8 cellular contexts compared by ENCODE assay signal in genomic region chr2:111356413-111357022, GRCh38.
A peak's percentile ranks its signal among the peaks of the same experiment; 100 is the strongest.
DNase-seq lines count a peak whose midpoint lies in the region; ATAC-seq, FAIRE-seq and TF ChIP-seq lines count a peak whose summit lies in the region.
"Not testable (repeated sequence)": the region's sequence is repeated elsewhere in the genome, so short reads cannot be mapped to it uniquely, and the experiment has no call there.

No MANE protein-coding gene starts in this region.

- H3K27ac ChIP-seq in SJSA1; kidney (ENCODE audit: low read depth in 2 of 2, low read length in 2 of 2): not testable (repeated sequence)

- not testable (repeated sequence) for H3K4me3 ChIP-seq in AG09309 (ENCODE audit: control insufficient read depth, low read depth, low read length); SJSA1; bronchial epithelial cell (ENCODE audit: low read depth, low read length); fibroblast of the aortic adventitia (ENCODE audit: low read depth, low read length); kidney (ENCODE audit: low read length in 2 of 2)

- H3K9me3 ChIP-seq in SJSA1 (replicated peaks); kidney (ENCODE audit: control insufficient read depth in 1 of 2, low read length in 2 of 2): not testable (repeated sequence)

- not testable (repeated sequence) for H3K27me3 ChIP-seq in SJSA1 (replicated peaks); bronchial epithelial cell (ENCODE audit: control insufficient read depth, insufficient read depth, low read length)

- H3K9ac ChIP-seq in kidney (ENCODE audit: low read length in 2 of 2), result not testable (repeated sequence)

- not testable (repeated sequence) for TF ChIP-seq CTCF in AG09309 (IDR thresholded peaks at IDR 0.05; ENCODE audit: control insufficient read depth, insufficient read depth, low read depth, low read length, missing control alignments); bronchial epithelial cell (IDR thresholded peaks at IDR 0.05; ENCODE audit: insufficient read depth, low read length, severe bottlenecking); fibroblast of the aortic adventitia (IDR thresholded peaks at IDR 0.05; ENCODE audit: insufficient read depth, low read length); kidney (IDR thresholded peaks at IDR 0.05; ENCODE audit: borderline replicate concordance, extremely low read depth, insufficient read depth)

- intact Hi-C loops in kidney (cut with DNase I), result not testable (repeated sequence)

- peak; percentile 33 for FAIRE-seq in HTR-8/SVneo (lab: Jason Lieb, UNC)
- FAIRE-seq in bronchial epithelial cell (lab: Jason Lieb, UNC); kidney (lab: Jason Lieb, UNC): not testable (repeated sequence)

- DNase-seq in AG09309 (ENCODE audit: low read depth) (peak; percentile 2), SJSA1 (ENCODE audit: low read depth in 1 of 2, low spot score in 2 of 2) (peak; percentile 47 to 89), bronchial epithelial cell (ENCODE audit: low read depth) (peak; percentile 45), fibroblast of the aortic adventitia (ENCODE audit: low read depth) (peak; percentile 31), kidney (peak; percentile 92), myocyte (ENCODE audit: low read depth) (peak; percentile 34)
- not testable (repeated sequence) for DNase-seq in HTR-8/SVneo (ENCODE audit: insufficient read length, low spot score); stimulated activated naive CD8-positive, alpha-beta T cell treated with anti-CD3 and anti-CD28 coated beads, Interleukin-15, Interleukin-2, amounts not matched to agents 100 U/mL and 50 U/mL, for 24 hours

- peak; percentile 23 for ATAC-seq in stimulated activated naive CD8-positive, alpha-beta T cell treated with anti-CD3 and anti-CD28 coated beads, Interleukin-15, Interleukin-2, amounts not matched to agents 100 U/mL and 50 U/mL, for 24 hours

- not testable (repeated sequence) for H3K4me1 ChIP-seq in SJSA1 (replicated peaks); kidney (ENCODE audit: control insufficient read depth in 1 of 2, insufficient read depth in 1 of 2, low read depth in 1 of 2, low read length in 2 of 2)

- not testable (repeated sequence) for H3K36me3 ChIP-seq in SJSA1; bronchial epithelial cell (ENCODE audit: control insufficient read depth, insufficient read depth, low read length); kidney (ENCODE audit: control insufficient read depth in 1 of 2, insufficient read depth in 2 of 2, low read length in 2 of 2)
